Comparison of ENCODE assay signal across 8 cellular contexts in genomic region chr5:177875907-177876253, GRCh38.
A peak's percentile ranks its signal among the peaks of the same experiment; 100 is the strongest.
DNase-seq lines count a peak whose midpoint lies in the region; ATAC-seq and TF ChIP-seq lines count a peak whose summit lies in the region.
"Not testable (repeated sequence)": the region's sequence is repeated elsewhere in the genome, so short reads cannot be mapped to it uniquely, and the experiment has no call there.

No MANE protein-coding gene starts in this region.

- 0 to 2% methylated on average over 6 to 7 of the region's 15 CpGs for whole genome bisulfite sequencing in body of pancreas, 2 donors

- H3K27ac Mint-ChIP-seq in memory B cell = not testable (repeated sequence)

- not testable (repeated sequence) for H3K9me3 Mint-ChIP-seq in memory B cell

- POLR2A ChIA-PET in AG04450 (lab: Yijun Ruan, JAX) = not testable (repeated sequence)

- DNase-seq in AG04450 (ENCODE audit: low read depth, low spot score); HL-60 (ENCODE audit: low read depth in 1 of 2, low spot score in 1 of 2); body of pancreas; foreskin keratinocyte; memory B cell (ENCODE audit: low spot score in 2 of 2); skeletal muscle cell (ENCODE audit: low read depth): not testable (repeated sequence)

- TF ChIP-seq CTCF in AG04450 (IDR thresholded peaks at IDR 0.05; ENCODE audit: low read depth, low read length); HL-60 (IDR thresholded peaks at IDR 0.05; ENCODE audit: insufficient read depth, low read length); WI38 (IDR thresholded peaks at IDR 0.05; ENCODE audit: low read depth, low read length); body of pancreas (IDR thresholded peaks at IDR 0.05); foreskin keratinocyte (conservative IDR thresholded peaks at IDR 0.05): not testable (repeated sequence)

- not testable (repeated sequence) for H3K36me3 Mint-ChIP-seq in memory B cell

- TF ChIP-seq POLR2A in body of pancreas (IDR thresholded peaks at IDR 0.05) = not testable (repeated sequence)

- not testable (repeated sequence) for H3K9me3 ChIP-seq in AG04450 (ENCODE audit: control insufficient read depth, insufficient read depth, low read length); body of pancreas

- H3K36me3 ChIP-seq in body of pancreas (replicated peaks in 1 of 2; ENCODE audit: insufficient read depth in 1 of 2, low read depth in 2 of 2) = not testable (repeated sequence)

- not testable (repeated sequence) for H3K4me1 ChIP-seq in body of pancreas, foreskin keratinocyte

- intact Hi-C loops in body of pancreas (cut with DNase I) = not testable (repeated sequence)

- H3K4me3 Mint-ChIP-seq in memory B cell = peak overlapping the region; percentile 85

- not testable (repeated sequence) for H3K27me3 ChIP-seq in AG04450 (ENCODE audit: control insufficient read depth, insufficient read depth, low read length); HL-60 (ENCODE audit: insufficient read depth, poor library complexity, severe bottlenecking); body of pancreas; foreskin keratinocyte

- not testable (repeated sequence) for H3K4me1 Mint-ChIP-seq in memory B cell

- not testable (repeated sequence) for H3K27ac ChIP-seq in AG04450 (ENCODE audit: low read depth, low read length); HL-60 (replicated peaks); body of pancreas; foreskin keratinocyte

- ATAC-seq in GM19395 (IDR thresholded peaks at IDR 0.05; ENCODE audit: unreplicated experiment) (peak; percentile 32), body of pancreas (peak; percentile 21), foreskin keratinocyte (peak; percentile 65)
- ATAC-seq in memory B cell (ENCODE audit: low read depth) = not testable (repeated sequence)

- H3K4me3 ChIP-seq in AG04450 (ENCODE audit: low read depth, low read length) (peak overlapping the region; percentile 50), HL-60 (replicated peaks; ENCODE audit: insufficient read depth, low read length) (peak overlapping the region; percentile 47), WI38 (ENCODE audit: low read depth, low read length) (peak overlapping the region; percentile 43), body of pancreas (peak overlapping the region in 1 of 2 donors; percentile 43), skeletal muscle cell (ENCODE audit: low read depth, low read length) (peak overlapping the region; percentile 48)

- H3K27me3 Mint-ChIP-seq in memory B cell = not testable (repeated sequence)

- CTCF ChIA-PET in AG04450 (lab: Charles Lee) = not testable (repeated sequence)
